Comparison of ENCODE assay signal across 31 cellular contexts in genomic region chr2:202141319-202141947, GRCh38.
DNase-seq lines count a peak whose midpoint lies in the region; ATAC-seq and TF ChIP-seq lines count a peak whose summit lies in the region.
"Had no signal": no experiment of that assay in that cellular context is flagged by ENCODE, and none has a peak within 500 bp of the region (broad histone marks: within the 10 kb centered on the region; RNA-seq: fewer than 3 reads in every experiment).

No MANE protein-coding gene starts in this region.

- H3K79me1 ChIP-seq in H9 (ENCODE audit: insufficient read depth, low read depth, low read length, poor library complexity, severe bottlenecking), result no peaks in the 10 kb centered on the region

- H3K4ac ChIP-seq in H9 (ENCODE audit: low read depth, low read length), result no peak overlapping the region

- H4K5ac ChIP-seq in H9 (ENCODE audit: insufficient read length, low read depth, low read length), result no peak overlapping the region

- no peaks in the 10 kb centered on the region for H3K36me3 ChIP-seq in SK-N-MC (ENCODE audit: insufficient read depth, low read length)
- H3K36me3 ChIP-seq: left lung, Peyer's patch, sigmoid colon, stomach had no signal

- H3K18ac ChIP-seq in H9 (ENCODE audit: insufficient read length, low read depth, low read length), result no peak overlapping the region

- no peaks in the 10 kb centered on the region for H4K20me1 ChIP-seq in H9 (ENCODE audit: control insufficient read depth, insufficient read depth, insufficient read length)

- no peak for DNase-seq in H9
- DNase-seq in SK-N-MC (ENCODE audit: low read depth, low spot score), result peak; percentile 70
- DNase-seq in germinal center (ENCODE audit: low spot score), result peak; percentile 12
- no peak for DNase-seq in type B pancreatic cell (ENCODE audit: extremely low spot score, unreplicated experiment)
- DNase-seq in DMS79 treated with DMSO at 0.1 percent for 48 hours (lab: John Stamatoyannopoulos, UW), result no peak
- no peak for DNase-seq in T-helper 17 cell
- DNase-seq in GM10248 (ENCODE audit: extremely low spot score), result no peak
- DNase-seq: activated CD4-positive, alpha-beta memory T cell treated with anti-CD3 and anti-CD28 coated beads for 36 hours; activated naive CD4-positive, alpha-beta T cell treated with Interleukin-2 at 50 U/mL for 16 hours; C1 segment of cervical spinal cord; dermis blood vessel endothelial cell; DMS79; GF-D8; head of caudate nucleus; islet precursor cell; KBM-7; left lung; midbrain; naive B cell; NCI-H2029; NCI-H524; occipital lobe; Peyer's patch; psoas muscle; SIG-M5; sigmoid colon; stimulated activated CD4-positive, alpha-beta T cell treated with anti-CD3 and anti-CD28 coated beads, Interleukin-4, amount 100 ng/mL, for 1 hour; stomach; T-cell had no signal

- H3K4me1 Mint-ChIP-seq in H9, result peaks cover 26 to 37% of the 10 kb centered on the region in 2 experiments
- H3K4me1 Mint-ChIP-seq in type B pancreatic cell (ENCODE audit: unreplicated experiment), result peaks cover 43% of the 10 kb centered on the region
- peaks cover 3% of the 10 kb centered on the region for H3K4me1 Mint-ChIP-seq in T-helper 17 cell
- H3K4me1 Mint-ChIP-seq: central memory CD8-positive, alpha-beta T cell had no signal

- H2BK15ac ChIP-seq in H9 (ENCODE audit: low read depth, low read length), result no peak overlapping the region

- no peak overlapping the region for H3K23ac ChIP-seq in H9 (ENCODE audit: insufficient read length, low read depth, low read length)

- no peaks in the 10 kb centered on the region; the same call in 1 of the 2 replicates for H3K27me3 Mint-ChIP-seq in H9 (ENCODE audit: low read depth)
- H3K27me3 Mint-ChIP-seq in type B pancreatic cell, result no peaks in the 10 kb centered on the region
- H3K27me3 Mint-ChIP-seq in T-helper 17 cell, result peaks cover 9% of the 10 kb centered on the region
- H3K27me3 Mint-ChIP-seq: naive B cell had no signal

- H4K8ac ChIP-seq in H9 (replicated peaks; ENCODE audit: insufficient read length, low read depth, low read length), result no peak overlapping the region

- H2BK20ac ChIP-seq in H9 (ENCODE audit: low read depth, low read length, poor library complexity, severe bottlenecking), result no peak overlapping the region

- no peaks in the 10 kb centered on the region for H3K27me3 ChIP-seq in H9 (ENCODE audit: insufficient read depth, low read length)
- H3K27me3 ChIP-seq: left lung, Peyer's patch, sigmoid colon, stomach had no signal

- peak overlapping the region; percentile 71 for H2AFZ ChIP-seq in H9 (ENCODE audit: low read length)

- no peak overlapping the region for H4K91ac ChIP-seq in H9 (ENCODE audit: insufficient read length, low read depth, low read length)

- no peak overlapping the region for H3K27ac Mint-ChIP-seq in H9
- H3K27ac Mint-ChIP-seq in type B pancreatic cell, result peak overlapping the region; percentile 63
- no peak overlapping the region for H3K27ac Mint-ChIP-seq in T-helper 17 cell
- H3K27ac Mint-ChIP-seq: activated CD4-positive, alpha-beta memory T cell treated with anti-CD3 and anti-CD28 coated beads for 36 hours; T-cell had no signal

- H3K4me3 Mint-ChIP-seq in H9 (no peak overlapping the region), type B pancreatic cell (peak overlapping the region; percentile 54), T-helper 17 cell (no peak overlapping the region)
- H3K4me3 Mint-ChIP-seq: activated CD4-positive, alpha-beta memory T cell treated with anti-CD3 and anti-CD28 coated beads for 36 hours; central memory CD8-positive, alpha-beta T cell; naive B cell; T-cell had no signal

- no peaks in the 10 kb centered on the region for H3K36me3 Mint-ChIP-seq in H9 (ENCODE audit: insufficient read depth in 1 of 3, low read depth in 3 of 3)
- H3K36me3 Mint-ChIP-seq in type B pancreatic cell, result no peaks in the 10 kb centered on the region
- peaks cover 2% of the 10 kb centered on the region for H3K36me3 Mint-ChIP-seq in T-helper 17 cell (ENCODE audit: low read depth)
- H3K36me3 Mint-ChIP-seq: activated CD4-positive, alpha-beta memory T cell treated with anti-CD3 and anti-CD28 coated beads for 36 hours; naive B cell; T-cell had no signal

- no peaks in the 10 kb centered on the region for H3K23me2 ChIP-seq in H9 (ENCODE audit: insufficient read length, low read depth, low read length, poor library complexity, severe bottlenecking)

- peaks cover 3% of the 10 kb centered on the region; the same call in 1 of the 2 replicates for H3K4me1 ChIP-seq in H9 (ENCODE audit: insufficient read depth, low read length)
- H3K4me1 ChIP-seq: left lung, Peyer's patch, psoas muscle had no signal

- H3K9ac ChIP-seq in H9 (ENCODE audit: extremely low read depth, insufficient read length, low read length) (no peak overlapping the region), SK-N-MC (ENCODE audit: insufficient read length) (no peak overlapping the region)

- POLR2A ChIA-PET in GM10248 (lab: Yijun Ruan, JAX), result no interaction called here

- no peak overlapping the region for H2BK12ac ChIP-seq in H9 (ENCODE audit: insufficient read length, low read depth, low read length)

- H3K56ac ChIP-seq in H9 (ENCODE audit: insufficient read length, low read depth, low read length), result no peak overlapping the region

- H2AK5ac ChIP-seq in H9 (ENCODE audit: insufficient read length, low read length), result no peak overlapping the region

- no peak for ATAC-seq in T-helper 17 cell
- ATAC-seq: esophagus mucosa, left lung, psoas muscle, T-cell had no signal

- H3K27ac ChIP-seq in H9 (ENCODE audit: insufficient read length, low read depth, low read length) (no peak overlapping the region), SK-N-MC (peak overlapping the region; percentile 8; the same call in 1 of the 2 replicates)
- H3K27ac ChIP-seq: left lung, Peyer's patch, psoas muscle, stomach had no signal

- H2BK5ac ChIP-seq in H9 (ENCODE audit: insufficient read length, low read length), result no peak overlapping the region

- H3K9me3 Mint-ChIP-seq in H9 (no peaks in the 10 kb centered on the region), type B pancreatic cell (no peaks in the 10 kb centered on the region)
- H3K9me3 Mint-ChIP-seq: activated CD4-positive, alpha-beta memory T cell treated with anti-CD3 and anti-CD28 coated beads for 36 hours; central memory CD8-positive, alpha-beta T cell; naive B cell; T-cell had no signal

- TF ChIP-seq CTCF in H9 (conservative IDR thresholded peaks at IDR 0.05) (no peak), type B pancreatic cell (conservative IDR thresholded peaks at IDR 0.05) (no peak), GM10248 (IDR thresholded peaks at IDR 0.05; ENCODE audit: control extremely low read depth, extremely low read depth, low read depth, missing control alignments) (no peak)

- H3K9me3 ChIP-seq in H9 (ENCODE audit: control insufficient read depth, low read depth, low read length) (no peaks in the 10 kb centered on the region), SK-N-MC (ENCODE audit: low read depth, low read length) (no peaks in the 10 kb centered on the region), T-helper 17 cell (ENCODE audit: control insufficient read depth, low read length, poor library complexity, severe bottlenecking) (no peaks in the 10 kb centered on the region)
- H3K9me3 ChIP-seq: left lung, Peyer's patch, psoas muscle, sigmoid colon, stomach had no signal

- CTCF ChIA-PET in GM10248 (lab: Yijun Ruan, JAX), result interaction anchor here (0.9 kb wide), 1 partner anchor 38 kb away, joined by 3 read pairs; no protein-coding TSS in a partner anchor

- no peak overlapping the region for H2BK120ac ChIP-seq in H9 (ENCODE audit: low read depth, low read length, poor library complexity, severe bottlenecking)

- WGBS in H9 (ENCODE audit: extremely low coverage, insufficient read length, low lambda C conversion rate), result no CpG with 5 or more reads among the region's 5 CpGs

- H3T11ph ChIP-seq in H9 (ENCODE audit: low read length), result no peak overlapping the region

- H3K79me2 ChIP-seq in H9 (ENCODE audit: insufficient read depth, low read length), result no peaks in the 10 kb centered on the region

- no peak overlapping the region for H3K4me2 ChIP-seq in H9 (ENCODE audit: insufficient read depth, insufficient read length, low read length)

- peak overlapping the region; percentile 28 for H3K4me3 ChIP-seq in SK-N-MC
- H3K4me3 ChIP-seq: left lung, Peyer's patch, psoas muscle, sigmoid colon, stomach had no signal

- H3K14ac ChIP-seq in H9 (ENCODE audit: insufficient read depth, low read length), result no peak overlapping the region

Comparison
In these comparisons a context has a peak if more than half of its experiments do, and no peak if none do; other contexts are left out.
1. DNase-seq: peak in SK-N-MC (single experiment) and germinal center (single experiment); none in H9 (single experiment), type B pancreatic cell (single experiment), DMS79 treated with DMSO at 0.1 percent for 48 hours (single experiment), T-helper 17 cell (0 of 3) and GM10248 (single experiment).